In genomic region chr1:63524166-63524565, GRCh38 we compare ENCODE assay signal across 8 cellular contexts. TPM values are rescaled to one million over a fixed set of nuclear protein-coding genes. Genes with fewer than 3 reads are reported as not detected.
A peak's percentile ranks its signal among the peaks of the same experiment; 100 is the strongest.
DNase-seq lines count a peak whose midpoint lies in the region; ATAC-seq and TF ChIP-seq lines count a peak whose summit lies in the region.

No MANE protein-coding gene starts in this region.

- TF ChIP-seq POLR2A in gastrocnemius medialis (IDR thresholded peaks at IDR 0.05): no peak

- H2BK120ac ChIP-seq in H9 (ENCODE audit: low read depth, low read length, poor library complexity, severe bottlenecking): no peak overlapping the region

- no peaks in the 10 kb centered on the region for H3K9me3 Mint-ChIP-seq in H9

- H3K4me1 Mint-ChIP-seq in H9: peaks cover 15 to 21% of the 10 kb centered on the region in 2 experiments

- H3K9me3 ChIP-seq in H9 (ENCODE audit: control insufficient read depth, low read depth, low read length) (no peaks in the 10 kb centered on the region), RWPE2 (ENCODE audit: severe bottlenecking) (no peaks in the 10 kb centered on the region), fibroblast of lung (ENCODE audit: control insufficient read depth, insufficient read depth, low read depth, low read length) (no peaks in the 10 kb centered on the region), gastrocnemius medialis (no peaks in the 10 kb centered on the region)

- intact Hi-C loops in gastrocnemius medialis (cut with DNase I; ENCODE audit: low total_unique reads): loop anchor here (10.0 kb wide), 1 partner anchor 159 kb away; the partner anchor contains the start of gene ALG6

- no peaks in the 10 kb centered on the region for H4K20me1 ChIP-seq in H9 (ENCODE audit: control insufficient read depth, insufficient read depth, insufficient read length)
- no peaks in the 10 kb centered on the region for H4K20me1 ChIP-seq in fibroblast of lung (ENCODE audit: control insufficient read depth, extremely low read depth, insufficient read depth, low read length)

- no peak overlapping the region for H2BK12ac ChIP-seq in H9 (ENCODE audit: insufficient read length, low read depth, low read length)

- H3K4me1 ChIP-seq in H9 (ENCODE audit: insufficient read depth, low read length): no peaks in the 10 kb centered on the region
- H3K4me1 ChIP-seq in RWPE2 (ENCODE audit: insufficient read depth, poor library complexity, severe bottlenecking): peaks cover 20% of the 10 kb centered on the region
- peaks cover 2% of the 10 kb centered on the region for H3K4me1 ChIP-seq in fibroblast of lung (ENCODE audit: control insufficient read depth, extremely low read depth, insufficient read depth, low read length)
- peaks cover 8 to 11% of the 10 kb centered on the region in 2 donors for H3K4me1 ChIP-seq in gastrocnemius medialis

- peaks cover 4% of the 10 kb centered on the region for H3K23me2 ChIP-seq in H9 (ENCODE audit: insufficient read length, low read depth, low read length, poor library complexity, severe bottlenecking)

- no peak overlapping the region for H3K23ac ChIP-seq in H9 (ENCODE audit: insufficient read length, low read depth, low read length)

- H4K8ac ChIP-seq in H9 (replicated peaks; ENCODE audit: insufficient read length, low read depth, low read length): no peak overlapping the region

- H2BK5ac ChIP-seq in H9 (ENCODE audit: insufficient read length, low read length): no peak overlapping the region

- H3K4me3 ChIP-seq in RWPE2 (ENCODE audit: severe bottlenecking) (peak overlapping the region; percentile 78), fibroblast of lung (replicated peaks in 1 of 4; ENCODE audit: control extremely low read depth in 1 of 4, insufficient read depth in 1 of 4, low read depth in 3 of 4, low read length in 4 of 4) (peak overlapping the region; percentile 82 to 99 (median 90)), gastrocnemius medialis (peak overlapping the region; percentile 67 to 82 (median 76))

- no peak overlapping the region for H2BK15ac ChIP-seq in H9 (ENCODE audit: low read depth, low read length)

- ATAC-seq in RWPE2 (ENCODE audit: low read depth) (no peak), gastrocnemius medialis (no peak), GM21619 (IDR thresholded peaks at IDR 0.05; ENCODE audit: unreplicated experiment) (no peak)

- H3K79me2 ChIP-seq in H9 (ENCODE audit: insufficient read depth, low read length) (no peaks in the 10 kb centered on the region), fibroblast of lung (ENCODE audit: control insufficient read depth, insufficient read depth, low read length) (peaks cover 18% of the 10 kb centered on the region)

- H3K4me2 ChIP-seq in H9 (ENCODE audit: insufficient read depth, insufficient read length, low read length) (peak overlapping the region; percentile 79), fibroblast of lung (ENCODE audit: extremely low read depth, insufficient read depth, low read length) (peak overlapping the region; percentile 87)

- H3K9ac ChIP-seq in H9 (ENCODE audit: extremely low read depth, insufficient read length, low read length) (no peak overlapping the region), fibroblast of lung (ENCODE audit: insufficient read depth, low read length) (no peak overlapping the region)

- H3K79me1 ChIP-seq in H9 (ENCODE audit: insufficient read depth, low read depth, low read length, poor library complexity, severe bottlenecking): no peaks in the 10 kb centered on the region

- H4K91ac ChIP-seq in H9 (ENCODE audit: insufficient read length, low read depth, low read length): no peak overlapping the region

- peak overlapping the region; percentile 97 for H3K4me3 Mint-ChIP-seq in H9

- no peak overlapping the region for H3K27ac ChIP-seq in H9 (ENCODE audit: insufficient read length, low read depth, low read length)
- H3K27ac ChIP-seq in RWPE2 (ENCODE audit: poor library complexity, severe bottlenecking): peak overlapping the region; percentile 67
- H3K27ac ChIP-seq in fibroblast of lung (ENCODE audit: insufficient read depth, low read length): peak overlapping the region; percentile 99
- H3K27ac ChIP-seq in gastrocnemius medialis: peak overlapping the region; percentile 77 to 84 (median 82)

- no peak overlapping the region for H3K4ac ChIP-seq in H9 (ENCODE audit: low read depth, low read length)

- no peak overlapping the region for H3K14ac ChIP-seq in H9 (ENCODE audit: insufficient read depth, low read length)

- H3K27ac Mint-ChIP-seq in H9: no peak overlapping the region

- H3T11ph ChIP-seq in H9 (ENCODE audit: low read length): no peak overlapping the region

- H2AK5ac ChIP-seq in H9 (ENCODE audit: insufficient read length, low read length): no peak overlapping the region

- H3K18ac ChIP-seq in H9 (ENCODE audit: insufficient read length, low read depth, low read length): no peak overlapping the region

- H3K27me3 Mint-ChIP-seq in H9 (ENCODE audit: low read depth): no peaks in the 10 kb centered on the region

- H3K36me3 ChIP-seq in RWPE2 (ENCODE audit: low read depth) (peaks cover 33% of the 10 kb centered on the region), fibroblast of lung (ENCODE audit: control insufficient read depth, insufficient read depth, low read length) (no peaks in the 10 kb centered on the region), gastrocnemius medialis (no peaks in the 10 kb centered on the region)

- no peaks in the 10 kb centered on the region for H3K36me3 Mint-ChIP-seq in H9 (ENCODE audit: insufficient read depth in 1 of 3, low read depth in 3 of 3)

- H3K27me3 ChIP-seq in H9 (ENCODE audit: insufficient read depth, low read length) (no peaks in the 10 kb centered on the region), RWPE2 (ENCODE audit: insufficient read depth, poor library complexity, severe bottlenecking) (no peaks in the 10 kb centered on the region), fibroblast of lung (ENCODE audit: control insufficient read depth, insufficient read depth, low read length) (no peaks in the 10 kb centered on the region), gastrocnemius medialis (no peaks in the 10 kb centered on the region)

- no peak overlapping the region for H2AFZ ChIP-seq in H9 (ENCODE audit: low read length)
- peak overlapping the region; percentile 99 for H2AFZ ChIP-seq in fibroblast of lung (ENCODE audit: low read length)

- TF ChIP-seq CTCF in H9 (conservative IDR thresholded peaks at IDR 0.05): no peak
- no peak for TF ChIP-seq CTCF in RWPE2 (IDR thresholded peaks at IDR 0.05; ENCODE audit: poor library complexity, severe bottlenecking)
- TF ChIP-seq CTCF in fibroblast of lung (conservative IDR thresholded peaks at IDR 0.05 in 1 of 2, IDR thresholded peaks at IDR 0.05 in 1 of 2; ENCODE audit: low read depth in 1 of 2, low read length in 2 of 2): no peak
- TF ChIP-seq CTCF in gastrocnemius medialis (IDR thresholded peaks at IDR 0.05 in 4 of 5, conservative IDR thresholded peaks at IDR 0.05 in 1 of 5): no peak

- WGBS in H9 (ENCODE audit: extremely low coverage, insufficient read length, low lambda C conversion rate): no CpG with 5 or more reads among the region's 4 CpGs

- in situ Hi-C loops in gastrocnemius medialis (cut with MboI; ENCODE audit: low sequenced_read_pairs in 4 of 4): no loop called here

- no peak overlapping the region for H3K56ac ChIP-seq in H9 (ENCODE audit: insufficient read length, low read depth, low read length)

- no peak overlapping the region for H4K5ac ChIP-seq in H9 (ENCODE audit: insufficient read length, low read depth, low read length)

- no peak for DNase-seq in H9
- no peak for DNase-seq in RWPE2 (ENCODE audit: low spot score)
- peak in 1 of 2 donors; percentile 1 for DNase-seq in fibroblast of lung (ENCODE audit: low read depth in 2 of 2)
- no peak for DNase-seq in gastrocnemius medialis
- no peak for DNase-seq in NK-92 (lab: John Stamatoyannopoulos, UW; ENCODE audit: unreplicated experiment)
- DNase-seq in anterior cingulate cortex (lab: John Stamatoyannopoulos, UW): no peak
- no peak for DNase-seq in Ammon's horn (ENCODE audit: low spot score)

- H2BK20ac ChIP-seq in H9 (ENCODE audit: low read depth, low read length, poor library complexity, severe bottlenecking): no peak overlapping the region

RNA-seq across cellular contexts. Expression of gene EFCAB7, which starts 0.8 kb away (rescaled TPM):
- total RNA-seq in H9 (2021) (3.0 and 4.2 TPM in 2 replicates), fibroblast of lung (9.1 and 9.8 TPM in 2 replicates), gastrocnemius medialis (1 to 10 TPM; 2.2 to 6.8 (median 3.5) TPM)
- polyA plus RNA-seq in fibroblast of lung: 3.4 and 4.3 TPM in 2 replicates
- 2.6 and 3.2 TPM in 2 replicates for polyA plus RNA-seq in fibroblast of lung (2012)
- polyA minus RNA-seq in fibroblast of lung (ENCODE audit: low replicate concordance): 1.1 TPM in 1 of 2 replicates, not detected in the other

RNA-seq across cellular contexts. Expression of gene ITGB3BP, which starts 1.1 kb away (rescaled TPM):
- total RNA-seq in H9 (2021): 46.6 and 47.2 TPM in 2 replicates
- 12.6 and 21.3 TPM in 2 replicates for total RNA-seq in fibroblast of lung
- 16.7 and 22.5 TPM in 2 replicates for polyA plus RNA-seq in fibroblast of lung
- 14.9 and 19.4 TPM in 2 replicates for polyA plus RNA-seq in fibroblast of lung (2012)
- polyA minus RNA-seq in fibroblast of lung (ENCODE audit: low replicate concordance): not detected in 2 replicates
- total RNA-seq in gastrocnemius medialis: 1 to 10 TPM; 1.6 to 6.1 (median 3.9) TPM
